Comparison of ENCODE assay signal across 24 cellular contexts in the genomic region with DNA sequence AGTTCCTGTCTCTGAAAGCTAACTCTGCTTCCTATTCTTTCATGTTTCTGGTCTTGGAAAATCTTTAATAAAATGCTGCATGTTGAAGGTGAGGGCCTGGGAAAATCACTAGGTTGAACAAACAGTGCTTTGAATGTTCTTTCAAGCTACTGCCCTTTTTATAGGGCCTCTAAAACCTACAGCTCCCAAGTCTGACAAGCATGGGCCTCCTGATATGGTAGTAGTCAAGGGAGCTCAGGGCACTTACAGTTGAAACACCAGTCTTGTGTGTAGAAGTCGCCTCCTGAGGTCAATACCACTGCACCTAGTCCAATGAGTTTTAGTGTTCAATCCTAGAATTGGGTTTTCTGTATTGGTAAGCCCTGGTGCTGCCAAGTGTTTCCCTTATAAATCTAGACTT. TPM values are rescaled to one million over a fixed set of nuclear protein-coding genes. Genes with fewer than 3 reads are reported as not detected.
"Had no signal": no experiment of that assay in that cellular context is flagged by ENCODE, and none has a peak within 500 bp of the region (broad histone marks: within the 10 kb centered on the region; RNA-seq: fewer than 3 reads in every experiment).

No MANE protein-coding gene starts in this region.

- H3K4me3 ChIP-seq: neural progenitor cell, ovary, psoas muscle, right lobe of liver, sigmoid colon, stomach, thoracic aorta, thyroid gland, tibial nerve, upper lobe of left lung, vagina had no signal

- H3K4me2 ChIP-seq: neural progenitor cell had no signal

- H3K4me1 ChIP-seq: psoas muscle, sigmoid colon, thyroid gland, tibial nerve, upper lobe of left lung, vagina had no signal

- H2AFZ ChIP-seq: neural progenitor cell had no signal

- H3K27ac ChIP-seq: neural progenitor cell, psoas muscle, right lobe of liver, sigmoid colon, thoracic aorta, thyroid gland, tibial nerve, upper lobe of left lung, vagina had no signal

- ATAC-seq: naive thymus-derived CD4-positive, alpha-beta T cell; natural killer cell; psoas muscle; right lobe of liver; stimulated activated effector memory CD8-positive, alpha-beta T cell treated with anti-CD3 and anti-CD28 coated beads, Interleukin-12 subunit alpha, Interleukin-12 subunit beta, amount 100 ng/mL, for 72 hours; stimulated activated naive B cell treated with anti-CD40 and anti-IgM and Interleukin-4, amounts not matched to agents 10 μg/mL and 1 μg/mL and 100 μg/mL, for 72 hours had no signal

- H3K9ac ChIP-seq: neural progenitor cell had no signal

- H3K36me3 ChIP-seq: ovary, right lobe of liver had no signal

- DNase-seq: naive thymus-derived CD4-positive, alpha-beta T cell; natural killer cell; occipital lobe; ovary; posterior cingulate gyrus; psoas muscle; right lobe of liver; sigmoid colon; small intestine; stimulated activated CD4-positive, alpha-beta T cell treated with anti-CD3 and anti-CD28 coated beads, Interleukin-15, amount 100 ng/mL, for 24 hours; stimulated activated CD4-positive, alpha-beta T cell treated with anti-CD3 and anti-CD28 coated beads, Interleukin-2, amount 100 ng/mL, for 24 hours; stimulated activated CD4-positive, alpha-beta T cell treated with anti-CD3 and anti-CD28 coated beads, Interleukin-2, amount 100 ng/mL, for 48 hours; stimulated activated CD4-positive, alpha-beta T cell treated with anti-CD3 and anti-CD28 coated beads, Interleukin-4, amount 100 ng/mL, for 24 hours; stimulated activated naive B cell treated with anti-CD40 and anti-IgM and Interleukin-4, amounts not matched to agents 10 μg/mL and 1 μg/mL and 100 μg/mL, for 72 hours; stimulated activated naive CD4-positive, alpha-beta T cell treated with Interleukin-2 at 50 U/mL for 16 hours; stomach; thyroid gland; trophoblast cell; upper lobe of left lung had no signal

- H3K9me3 ChIP-seq: ovary, psoas muscle, right lobe of liver, sigmoid colon, stomach, thoracic aorta, thyroid gland, tibial nerve, upper lobe of left lung, vagina had no signal

- H3K27me3 ChIP-seq: neural progenitor cell, ovary, right lobe of liver, sigmoid colon, stomach, thyroid gland, tibial nerve, upper lobe of left lung, vagina had no signal

RNA-seq across cellular contexts. Expression of a gene that starts 20.5 kb away (rescaled TPM):
- polyA plus RNA-seq: naive thymus-derived CD4-positive, alpha-beta T cell had no signal
